Comparison of ENCODE assay signal across 17 cellular contexts in the genomic region with DNA sequence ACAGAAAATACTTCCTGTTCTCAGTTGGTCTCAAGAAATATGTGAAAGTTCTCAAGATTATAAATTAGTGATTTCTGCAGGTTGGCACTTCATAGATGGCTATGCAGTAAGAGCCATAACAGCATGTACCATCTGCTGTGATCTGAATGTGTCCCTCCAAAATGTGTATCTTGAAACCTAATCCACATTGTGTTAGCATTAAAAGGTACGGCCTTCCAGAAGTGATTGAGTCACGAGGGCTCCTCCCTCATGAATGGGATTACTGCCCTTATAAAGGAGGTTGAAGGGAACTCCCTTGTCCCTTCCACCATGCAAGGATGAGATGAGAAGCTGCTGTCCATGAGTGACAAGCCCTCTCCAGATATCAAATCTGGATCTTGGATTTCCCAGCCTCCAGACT.
"Had no signal": no experiment of that assay in that cellular context is flagged by ENCODE, and none has a peak within 500 bp of the region (broad histone marks: within the 10 kb centered on the region; RNA-seq: fewer than 3 reads in every experiment).

No MANE protein-coding gene starts in this region.

- H3K27ac Mint-ChIP-seq: activated naive CD4-positive, alpha-beta T cell treated with anti-CD3 and anti-CD28 coated beads, Interleukin-2, amount 50 U/mL, for 24 hours; memory B cell; nephron progenitor cell; stimulated activated naive B cell treated with anti-CD40 and anti-IgM and Interleukin-4, amounts not matched to agents 10 μg/mL and 1 μg/mL and 100 μg/mL, for 72 hours had no signal

- H3K27me3 Mint-ChIP-seq: activated naive CD4-positive, alpha-beta T cell treated with anti-CD3 and anti-CD28 coated beads, Interleukin-2, amount 50 U/mL, for 24 hours; memory B cell had no signal

- H3K4me1 Mint-ChIP-seq: activated naive CD4-positive, alpha-beta T cell treated with anti-CD3 and anti-CD28 coated beads, Interleukin-2, amount 50 U/mL, for 24 hours had no signal

- ATAC-seq: activated CD4-positive, CD25-positive, alpha-beta regulatory T cell treated with anti-CD3 and anti-CD28 coated beads, Interleukin-2, amount 50 U/mL, for 24 hours; heart right ventricle; sciatic nerve; stimulated activated naive B cell treated with anti-CD40 and anti-IgM and Interleukin-4, amounts not matched to agents 10 μg/mL and 1 μg/mL and 100 μg/mL, for 72 hours had no signal

- H3K4me3 ChIP-seq: colonic mucosa, heart right ventricle, left ventricle myocardium inferior, prostate gland had no signal

- H3K4me3 Mint-ChIP-seq: activated naive CD4-positive, alpha-beta T cell treated with anti-CD3 and anti-CD28 coated beads, Interleukin-2, amount 50 U/mL, for 24 hours; memory B cell; nephron progenitor cell; stimulated activated naive B cell treated with anti-CD40 and anti-IgM and Interleukin-4, amounts not matched to agents 10 μg/mL and 1 μg/mL and 100 μg/mL, for 72 hours had no signal

- H3K4me1 ChIP-seq: colonic mucosa, heart right ventricle, left ventricle myocardium inferior, prostate gland had no signal

- H3K36me3 ChIP-seq: colonic mucosa, heart right ventricle, left ventricle myocardium inferior, prostate gland had no signal

- H3K9me3 Mint-ChIP-seq: activated naive CD4-positive, alpha-beta T cell treated with anti-CD3 and anti-CD28 coated beads, Interleukin-2, amount 50 U/mL, for 24 hours; memory B cell; stimulated activated naive B cell treated with anti-CD40 and anti-IgM and Interleukin-4, amounts not matched to agents 10 μg/mL and 1 μg/mL and 100 μg/mL, for 72 hours had no signal

- H3K27ac ChIP-seq: colonic mucosa, heart right ventricle, left ventricle myocardium inferior, prostate gland had no signal

- H3K9me3 ChIP-seq: colonic mucosa, heart right ventricle, left ventricle myocardium inferior, prostate gland had no signal

- DNase-seq: activated effector memory CD4-positive, alpha-beta T cell treated with Interleukin-2 at 50 U/mL for 16 hours; activated T-cell treated with anti-CD3 and anti-CD28 coated beads, Interleukin-2, amount 50 U/mL, for 1 hour; caudate nucleus; colonic mucosa; effector CD4-positive, alpha-beta T cell; heart right ventricle; islet precursor cell; left ventricle myocardium inferior; nephron progenitor cell; stimulated activated CD4-positive, alpha-beta T cell treated with anti-CD3 and anti-CD28 coated beads, Interleukin-2, amount 100 ng/mL, for 24 hours; stimulated activated naive B cell treated with anti-CD40 and anti-IgM and Interleukin-4, amounts not matched to agents 10 μg/mL and 1 μg/mL and 100 μg/mL, for 72 hours; trophoblast cell had no signal

- H3K27me3 ChIP-seq: colonic mucosa, heart right ventricle had no signal
